In the genomic region with DNA sequence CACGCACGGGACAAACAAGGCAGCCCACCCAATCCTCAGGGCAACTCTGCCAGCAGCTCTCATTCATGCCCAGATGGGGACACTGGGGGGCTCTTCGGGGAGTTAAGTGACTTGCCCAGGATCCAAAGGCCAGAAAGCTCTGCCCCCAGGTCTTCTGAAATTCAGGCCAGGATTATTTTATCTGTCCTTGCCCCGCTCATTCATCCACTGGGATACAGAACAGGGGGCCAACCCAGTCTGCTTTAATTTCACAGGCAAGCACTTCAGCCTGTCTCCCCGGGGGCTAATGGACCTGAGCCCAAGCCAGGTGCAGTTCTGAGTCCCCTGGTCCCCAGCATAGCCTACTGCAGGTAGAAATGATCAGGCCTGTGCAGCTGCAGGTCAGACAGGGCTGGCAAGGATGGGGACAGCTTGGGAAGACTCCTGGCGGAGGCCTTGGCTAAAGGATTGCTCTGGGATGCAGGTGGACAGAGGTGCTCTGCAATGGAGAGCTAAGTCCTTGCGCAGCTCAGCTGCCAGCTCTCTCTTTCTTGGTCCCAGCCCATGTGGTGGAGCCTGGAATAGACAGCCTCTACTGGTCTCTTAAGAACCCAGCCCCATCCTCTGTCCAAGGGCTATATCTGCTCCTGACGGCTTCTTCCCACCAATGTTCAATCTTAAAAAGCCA, we compare ENCODE assay signal across 10 cellular contexts. TPM values are rescaled to one million over a fixed set of nuclear protein-coding genes. Genes with fewer than 3 reads are reported as not detected.
A peak's percentile ranks its signal among the peaks of the same experiment; 100 is the strongest.
DNase-seq lines count a peak whose midpoint lies in the region; ATAC-seq and TF ChIP-seq lines count a peak whose summit lies in the region.
"Had no signal": no experiment of that assay in that cellular context is flagged by ENCODE, and none has a peak within 500 bp of the region (broad histone marks: within the 10 kb centered on the region; RNA-seq: fewer than 3 reads in every experiment).

No MANE protein-coding gene starts in this region.

- no peaks in the 10 kb centered on the region for H3K9me3 ChIP-seq in OCI-LY3 (ENCODE audit: insufficient read depth, low read length)
- H3K9me3 ChIP-seq in esophagus muscularis mucosa: no peaks in the 10 kb centered on the region
- H3K9me3 ChIP-seq in skeletal muscle satellite cell (replicated peaks; ENCODE audit: low read length): no peaks in the 10 kb centered on the region

- H3K27me3 ChIP-seq in OCI-LY3 (ENCODE audit: low read depth, low read length): no peaks in the 10 kb centered on the region
- H3K27me3 ChIP-seq in esophagus muscularis mucosa: no peaks in the 10 kb centered on the region
- H3K27me3 ChIP-seq in skeletal muscle satellite cell (ENCODE audit: control insufficient read depth, insufficient read depth, low read length): no peaks in the 10 kb centered on the region

- DNase-seq in DMS 273 (lab: John Stamatoyannopoulos, UW; ENCODE audit: unreplicated experiment): peak; percentile 48
- no peak for DNase-seq in DMS 273 treated with DMSO at 0.1 percent for 48 hours (lab: John Stamatoyannopoulos, UW)
- no peak for DNase-seq in esophagus muscularis mucosa (ENCODE audit: extremely low spot score)
- no peak for DNase-seq in NCI-H1436 treated with DMSO at 0.1 percent for 48 hours (lab: John Stamatoyannopoulos, UW)
- DNase-seq in glomerular visceral epithelial cell (ENCODE audit: extremely low spot score): no peak
- DNase-seq: NCI-H2107 had no signal

- TF ChIP-seq POLR2A in esophagus muscularis mucosa (IDR thresholded peaks at IDR 0.05; ENCODE audit: low read depth): no peak

- TF ChIP-seq CTCF in OCI-LY3 (IDR thresholded peaks at IDR 0.05; ENCODE audit: low read depth, low read length) (no peak), esophagus muscularis mucosa (IDR thresholded peaks at IDR 0.05) (no peak)

- intact Hi-C loops in esophagus muscularis mucosa (cut with DNase I): no loop called here

- no peaks in the 10 kb centered on the region for H3K79me2 ChIP-seq in OCI-LY3 (ENCODE audit: low read length)

- no peak overlapping the region for H2AFZ ChIP-seq in OCI-LY3 (ENCODE audit: low read depth, low read length)

- H3K4me3 ChIP-seq in OCI-LY3 (ENCODE audit: low read length) (peak overlapping the region; percentile 74), esophagus muscularis mucosa (peak overlapping the region; percentile 71 to 83 (median 76)), skeletal muscle satellite cell (ENCODE audit: low read length) (peak overlapping the region; percentile 89)

- WGBS in esophagus muscularis mucosa: 59% methylated on average over 8 of the region's 8 CpGs

- H3K4me1 ChIP-seq in OCI-LY3 (ENCODE audit: low read length): no peaks in the 10 kb centered on the region
- H3K4me1 ChIP-seq in esophagus muscularis mucosa: peaks cover 20 to 50% (median 37%) of the 10 kb centered on the region in 4 donors
- peaks cover 21% of the 10 kb centered on the region for H3K4me1 ChIP-seq in skeletal muscle satellite cell (ENCODE audit: control insufficient read depth, insufficient read depth, low read length)

- ATAC-seq in HG02970 (IDR thresholded peaks at IDR 0.05; ENCODE audit: low FRiP score, unreplicated experiment): no peak

- H3K9ac ChIP-seq in OCI-LY3 (ENCODE audit: low read length): no peak overlapping the region
- peak overlapping the region; percentile 93 for H3K9ac ChIP-seq in skeletal muscle satellite cell (ENCODE audit: low read depth, low read length)

- TF ChIP-seq EP300 in esophagus muscularis mucosa (IDR thresholded peaks at IDR 0.05): no peak

- H4K20me1 ChIP-seq in OCI-LY3 (ENCODE audit: insufficient read depth, low read length): no peaks in the 10 kb centered on the region

- H3K36me3 ChIP-seq in OCI-LY3 (replicated peaks; ENCODE audit: low read depth, low read length): peaks cover 20% of the 10 kb centered on the region
- H3K36me3 ChIP-seq in esophagus muscularis mucosa: peaks cover 7 to 34% (median 25%) of the 10 kb centered on the region in 4 donors
- H3K36me3 ChIP-seq in skeletal muscle satellite cell (ENCODE audit: insufficient read depth, low read length): peaks cover 28% of the 10 kb centered on the region

- H3K27ac ChIP-seq in OCI-LY3 (ENCODE audit: low read length): no peak overlapping the region
- peak overlapping the region; percentile 91 to 95 (median 94) for H3K27ac ChIP-seq in esophagus muscularis mucosa (replicated peaks in 1 of 4)
- H3K27ac ChIP-seq: 22Rv1 had no signal

- H3K4me2 ChIP-seq in OCI-LY3 (ENCODE audit: low read length) (peak overlapping the region; percentile 60), skeletal muscle satellite cell (ENCODE audit: low read length) (peak overlapping the region; percentile 90)

RNA-seq across cellular contexts. Expression of a gene that starts 0.8 kb away (rescaled TPM):
- total RNA-seq in esophagus muscularis mucosa: 10 to 100 TPM; 17.4 to 26.1 (median 19.2) TPM
- 20.8 and 21.4 TPM in 2 replicates for total RNA-seq in skeletal muscle satellite cell (2012; rRNA removed)

RNA-seq across cellular contexts. Expression of a gene that starts 8.1 kb away (rescaled TPM):
- 10 to 100 TPM; 26.6 to 53.4 (median 42.7) TPM for total RNA-seq in esophagus muscularis mucosa
- total RNA-seq in skeletal muscle satellite cell (2012; rRNA removed): 18.1 and 19.3 TPM in 2 replicates

RNA-seq across cellular contexts. Expression of a gene that starts 8.2 kb away (rescaled TPM):
- 10 to 100 TPM; 10.3 to 22.1 (median 15.1) TPM for total RNA-seq in esophagus muscularis mucosa
- 13.2 and 16.6 TPM in 2 replicates for total RNA-seq in skeletal muscle satellite cell (2012; rRNA removed)

RNA-seq across cellular contexts. Expression of a gene that starts 13.0 kb away (rescaled TPM):
- total RNA-seq in esophagus muscularis mucosa: 10 to 100 TPM; 27.3 to 61.9 (median 41.1) TPM
- 0.66 and 6.1 TPM in 2 replicates for total RNA-seq in skeletal muscle satellite cell (2012; rRNA removed)

RNA-seq across cellular contexts. Expression of a gene that starts 18.8 kb away (rescaled TPM):
- 10 to 100 TPM; 40.6 to 58.2 (median 45.4) TPM for total RNA-seq in esophagus muscularis mucosa
- total RNA-seq in skeletal muscle satellite cell (2012; rRNA removed): 17.3 and 24.3 TPM in 2 replicates
